In the genomic region with DNA sequence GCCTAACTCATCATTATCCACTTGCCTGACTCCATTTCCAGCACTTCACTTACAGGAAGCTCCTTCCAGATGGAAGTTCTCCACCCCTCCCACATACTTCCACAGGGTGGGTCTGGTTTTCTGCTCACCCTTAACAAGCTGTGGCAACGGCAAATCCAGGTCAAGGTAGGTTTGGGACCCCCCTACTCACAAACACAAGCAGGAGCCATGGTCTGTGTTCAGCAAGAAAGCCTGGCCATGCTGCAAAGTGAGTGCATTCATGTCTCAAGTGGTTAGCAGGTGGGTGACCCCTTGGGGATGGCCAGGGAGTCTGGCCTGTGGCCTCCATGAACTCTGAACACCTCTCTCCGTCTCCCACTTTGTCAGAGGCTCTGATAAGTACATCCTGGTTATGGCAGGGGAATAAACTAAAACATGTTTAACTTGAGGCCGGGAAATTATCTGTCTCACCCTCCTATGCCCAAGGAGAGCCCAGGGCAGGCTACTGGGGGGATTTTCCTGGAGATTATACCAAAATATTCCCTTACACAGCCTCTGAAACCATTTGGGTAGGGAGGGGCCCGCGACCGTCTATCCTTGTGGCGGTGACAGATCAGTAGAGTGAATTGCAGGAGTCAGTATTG, we compare ENCODE assay signal across 8 cellular contexts. TPM values are rescaled to one million over a fixed set of nuclear protein-coding genes. Genes with fewer than 3 reads are reported as not detected.
DNase-seq lines count a peak whose midpoint lies in the region; ATAC-seq and TF ChIP-seq lines count a peak whose summit lies in the region.

No MANE protein-coding gene starts in this region.

- no peaks in the 10 kb centered on the region for H3K9me3 ChIP-seq in T-helper 17 cell (ENCODE audit: control insufficient read depth, low read length, poor library complexity, severe bottlenecking)

- no peaks in the 10 kb centered on the region for H3K36me3 ChIP-seq in rectal smooth muscle tissue (ENCODE audit: control insufficient read depth, insufficient read depth, low read length)

- H3K4me3 ChIP-seq in GM12865 (ENCODE audit: low read depth, low read length) (peak overlapping the region; percentile 86), fibroblast of the aortic adventitia (ENCODE audit: low read depth, low read length) (peak overlapping the region; percentile 82), rectal smooth muscle tissue (ENCODE audit: low read length) (peak overlapping the region; percentile 76)

- peaks cover 8% of the 10 kb centered on the region for H3K4me1 ChIP-seq in rectal smooth muscle tissue (ENCODE audit: control insufficient read depth, insufficient read depth, low read length)

- H3K9ac ChIP-seq in rectal smooth muscle tissue (ENCODE audit: low read length): peak overlapping the region; percentile 83

- H3K27me3 ChIP-seq in rectal smooth muscle tissue (ENCODE audit: control insufficient read depth, insufficient read depth, low read length): no peaks in the 10 kb centered on the region

- DNase-seq in GM12865 (ENCODE audit: low read depth) (no peak), T-helper 17 cell (no peak), fibroblast of the aortic adventitia (ENCODE audit: low read depth) (no peak), GM03348 (ENCODE audit: low spot score) (no peak)
- no peak for DNase-seq in stimulated activated CD4-positive, alpha-beta T cell treated with anti-CD3 and anti-CD28 coated beads, Interleukin-1b, Interleukin-23, amount 100 ng/mL, for 48 hours

- no peak for TF ChIP-seq CTCF in GM12865 (IDR thresholded peaks at IDR 0.05; ENCODE audit: insufficient read depth, low read depth, low read length, missing control alignments)
- TF ChIP-seq CTCF in fibroblast of the aortic adventitia (IDR thresholded peaks at IDR 0.05; ENCODE audit: insufficient read depth, low read length): no peak

- no peaks in the 10 kb centered on the region for H3K27me3 Mint-ChIP-seq in T-helper 17 cell

- H3K27ac Mint-ChIP-seq in T-helper 17 cell: peak overlapping the region; percentile 94

- no peaks in the 10 kb centered on the region for H3K36me3 Mint-ChIP-seq in T-helper 17 cell (ENCODE audit: low read depth)

- peak overlapping the region; percentile 91 for H3K27ac ChIP-seq in rectal smooth muscle tissue (ENCODE audit: low read depth, low read length)

- ATAC-seq in T-helper 17 cell (no peak), HG02970 (IDR thresholded peaks at IDR 0.05; ENCODE audit: low FRiP score, unreplicated experiment) (no peak), HG03460 (IDR thresholded peaks at IDR 0.05; ENCODE audit: unreplicated experiment) (no peak)

- H3K4me3 Mint-ChIP-seq in T-helper 17 cell: peak overlapping the region; percentile 90

- H3K4me1 Mint-ChIP-seq in T-helper 17 cell: peaks cover 49% of the 10 kb centered on the region

RNA-seq across cellular contexts. Expression of a gene that starts 0.8 kb away (rescaled TPM):
- 10 to 100 TPM; 76.4 to 81.6 TPM for total RNA-seq in T-helper 17 cell
- total RNA-seq in fibroblast of the aortic adventitia (ENCODE audit: low replicate concordance): 103 and 253 TPM in 2 replicates
